Comparison of ENCODE assay signal across 11 cellular contexts in genomic region chr10:17510242-17510908, GRCh38. TPM values are rescaled to one million over a fixed set of nuclear protein-coding genes. Genes with fewer than 3 reads are reported as not detected.
DNase-seq lines count a peak whose midpoint lies in the region; ATAC-seq and TF ChIP-seq lines count a peak whose summit lies in the region.
"Had no signal": no experiment of that assay in that cellular context is flagged by ENCODE, and none has a peak within 500 bp of the region (broad histone marks: within the 10 kb centered on the region; RNA-seq: fewer than 3 reads in every experiment).

No MANE protein-coding gene starts in this region.

- H3K27me3 ChIP-seq in stomach: no peaks in the 10 kb centered on the region
- H3K27me3 ChIP-seq: BE2C had no signal

- intact Hi-C loops in posterior vena cava (cut with DNase I) (no loop called here), stomach (cut with DNase I; ENCODE audit: low total_unique reads) (no loop called here)

- DNase-seq in GF-D8 (lab: John Stamatoyannopoulos, UW): peak; percentile 7
- DNase-seq in OCI-M1 (lab: John Stamatoyannopoulos, UW): peak; percentile 78
- DNase-seq in endothelial cell (ENCODE audit: low spot score): no peak
- DNase-seq in posterior vena cava (ENCODE audit: low spot score): no peak
- no peak for DNase-seq in SW 1271 (lab: John Stamatoyannopoulos, UW)
- no peak for DNase-seq in stomach
- DNase-seq: BE2C, left colon, NCI-H524 treated with DMSO at 0.1 percent for 48 hours had no signal

- H3K36me3 Mint-ChIP-seq in endothelial cell (ENCODE audit: low read depth, unreplicated experiment): no peaks in the 10 kb centered on the region

- ATAC-seq in GM19452 (IDR thresholded peaks at IDR 0.05; ENCODE audit: unreplicated experiment) (peak; percentile 68), HG03039 (IDR thresholded peaks at IDR 0.05; ENCODE audit: unreplicated experiment) (peak; percentile 60)
- ATAC-seq: left colon had no signal

- H3K9me3 ChIP-seq in stomach: no peaks in the 10 kb centered on the region
- H3K9me3 ChIP-seq: BE2C had no signal

- TF ChIP-seq EP300 in stomach (IDR thresholded peaks at IDR 0.05): no peak

- H3K27ac ChIP-seq in stomach: no peak overlapping the region

- no peaks in the 10 kb centered on the region for H3K27me3 Mint-ChIP-seq in endothelial cell (ENCODE audit: unreplicated experiment)

- no peak overlapping the region for H3K4me3 Mint-ChIP-seq in endothelial cell (ENCODE audit: unreplicated experiment)

- H3K36me3 ChIP-seq in stomach: no peaks in the 10 kb centered on the region
- H3K36me3 ChIP-seq: BE2C had no signal

- H3K4me1 ChIP-seq in stomach: peaks cover 0 to 9% (median 4%) of the 10 kb centered on the region in 4 donors
- H3K4me1 ChIP-seq: BE2C had no signal

- H3K4me3 ChIP-seq in stomach: no peak overlapping the region

- no peaks in the 10 kb centered on the region for H3K9me3 Mint-ChIP-seq in endothelial cell (ENCODE audit: unreplicated experiment)

- no peak for TF ChIP-seq CTCF in endothelial cell (IDR thresholded peaks at IDR 0.05; ENCODE audit: unreplicated experiment)
- no peak for TF ChIP-seq CTCF in stomach (IDR thresholded peaks at IDR 0.05)

- TF ChIP-seq POLR2A in stomach (IDR thresholded peaks at IDR 0.05): no peak

- H3K4me1 Mint-ChIP-seq in endothelial cell (ENCODE audit: unreplicated experiment): no peaks in the 10 kb centered on the region

- 69 to 79% (median 75%) methylated on average over 5 of the region's 5 CpGs for WGBS in stomach, 5 donors

- H3K27ac Mint-ChIP-seq in endothelial cell (ENCODE audit: unreplicated experiment): no peak overlapping the region

RNA-seq across cellular contexts. Expression of gene ST8SIA6, which starts 56.0 kb away (rescaled TPM):
- total RNA-seq in endothelial cell (ENCODE audit: unreplicated experiment): 1.7 TPM
- total RNA-seq in posterior vena cava: 1 to 10 TPM; 3.1 to 4.5 TPM
- total RNA-seq in stomach: 1 to 10 TPM in 1 of 5 donors, not detected in 4; 3.7 TPM
- polyA plus RNA-seq in stomach: under 1 TPM in 2 of 3 donors, not detected in 1; 0.08 to 0.19 TPM

Comparison
In these comparisons a context has a peak if more than half of its experiments do, and no peak if none do; other contexts are left out.
1. DNase-seq: peak in GF-D8 (single experiment) and OCI-M1 (single experiment); none in endothelial cell (single experiment), posterior vena cava (single experiment), SW 1271 (0 of 2) and stomach (single experiment).